21 cellular contexts compared by ENCODE assay signal in genomic region chr7:23115991-23116390, GRCh38. TPM values are rescaled to one million over a fixed set of nuclear protein-coding genes. Genes with fewer than 3 reads are reported as not detected.
DNase-seq lines count a peak whose midpoint lies in the region; TF ChIP-seq lines count a peak whose summit lies in the region.
"Had no signal": no experiment of that assay in that cellular context is flagged by ENCODE, and none has a peak within 500 bp of the region (broad histone marks: within the 10 kb centered on the region; RNA-seq: fewer than 3 reads in every experiment).

No MANE protein-coding gene starts in this region.

- peak overlapping the region in 3 of 5 experiments; percentile 28 to 55 (median 40) for H3K4me3 Mint-ChIP-seq in brain
- H3K4me3 Mint-ChIP-seq: CD8-positive, alpha-beta T cell; T-helper 2 cell treated with Interferon-gamma antibody and Interleukin-4, amounts not matched to agents 5 μg/mL and 100 μg/mL, for 36 hours had no signal

- TF ChIP-seq CTCF in brain (conservative IDR thresholded peaks at IDR 0.05) (no peak), tibial artery (IDR thresholded peaks at IDR 0.05) (no peak)

- H3K27me3 Mint-ChIP-seq in brain, result no peaks in the 10 kb centered on the region

- intact Hi-C loops in tibial artery (cut with DNase I; ENCODE audit: low total_unique reads), result no loop called here

- H3K9me3 Mint-ChIP-seq in brain, result no peaks in the 10 kb centered on the region
- H3K9me3 Mint-ChIP-seq: CD8-positive, alpha-beta T cell; T-helper 2 cell treated with Interferon-gamma antibody and Interleukin-4, amounts not matched to agents 5 μg/mL and 100 μg/mL, for 36 hours had no signal

- peak overlapping the region; percentile 3 to 92 (median 69) for H3K27ac Mint-ChIP-seq in brain
- H3K27ac Mint-ChIP-seq: CD8-positive, alpha-beta T cell; T-helper 2 cell treated with Interferon-gamma antibody and Interleukin-4, amounts not matched to agents 5 μg/mL and 100 μg/mL, for 36 hours had no signal

- H3K27ac ChIP-seq in HUES48 (ENCODE audit: low read depth, low read length) (peak overlapping the region; percentile 95), iPS-20b (ENCODE audit: low read length) (peak overlapping the region; percentile 80), tibial artery (no peak overlapping the region)
- H3K27ac ChIP-seq: breast epithelium, coronary artery, RWPE1, stomach had no signal

- peaks cover 82% of the 10 kb centered on the region for H3K4me1 Mint-ChIP-seq in brain

- H3K9me3 ChIP-seq in HUES48 (ENCODE audit: control insufficient read depth, insufficient read depth, low read length), result no peaks in the 10 kb centered on the region
- no peaks in the 10 kb centered on the region for H3K9me3 ChIP-seq in iPS-20b (ENCODE audit: insufficient read depth, low read depth, low read length)
- H3K9me3 ChIP-seq in tibial artery, result no peaks in the 10 kb centered on the region
- H3K9me3 ChIP-seq: breast epithelium, MG63, stomach had no signal

- peaks cover 26% of the 10 kb centered on the region for H3K36me3 Mint-ChIP-seq in brain

- H3K36me3 ChIP-seq in HUES48 (ENCODE audit: control insufficient read depth, insufficient read depth, low read length) (0 out of 2 replicates have a peak, but pooled peaks cover 5% of the 10 kb centered on the region), iPS-20b (ENCODE audit: insufficient read depth, low read depth, low read length) (peaks cover 14% of the 10 kb centered on the region; the same call in 1 of the 2 replicates), tibial artery (no peaks in the 10 kb centered on the region)
- H3K36me3 ChIP-seq: breast epithelium, MG63, stomach had no signal

- H3K9ac ChIP-seq in HUES48 (ENCODE audit: low read depth, low read length) (0 out of 2 replicates have a peak overlapping the region, but pooled peaks have one; percentile 4), iPS-20b (ENCODE audit: low read depth, low read length) (peak overlapping the region; percentile 59)

- DNase-seq in retina, result peak; percentile 29
- DNase-seq in HT-29 (ENCODE audit: low spot score), result no peak
- no peak for DNase-seq in tibial artery
- DNase-seq in NCI-H524 treated with DMSO at 0.1 percent for 48 hours (lab: John Stamatoyannopoulos, UW), result no peak
- no peak for DNase-seq in putamen (ENCODE audit: low spot score)
- DNase-seq: activated CD4-positive, alpha-beta T cell treated with anti-CD3 and anti-CD28 coated beads, Interleukin-2, amount 50 U/mL, for 4 hours; CD8-positive, alpha-beta T cell; MG63; NCI-H1417; NCI-H526 treated with DMSO at 0.1 percent for 48 hours; stimulated activated CD4-positive, alpha-beta T cell treated with anti-CD3 and anti-CD28 coated beads, Interleukin-12 subunit alpha, Interleukin-12 subunit beta, amount 100 ng/mL, for 4 hours; stomach; trophoblast cell had no signal

- H3K4me1 ChIP-seq in HUES48 (ENCODE audit: control insufficient read depth, insufficient read depth, low read length), result peaks cover 65% of the 10 kb centered on the region
- H3K4me1 ChIP-seq in iPS-20b (ENCODE audit: insufficient read depth, low read length), result peaks cover 59% of the 10 kb centered on the region
- H3K4me1 ChIP-seq in tibial artery, result peaks cover 0 to 4% (median 0%) of the 10 kb centered on the region in 4 donors
- H3K4me1 ChIP-seq: breast epithelium had no signal

- H3K27me3 ChIP-seq in HUES48 (ENCODE audit: control insufficient read depth, insufficient read depth, low read length), result no peaks in the 10 kb centered on the region
- no peaks in the 10 kb centered on the region for H3K27me3 ChIP-seq in iPS-20b (ENCODE audit: insufficient read depth, low read length)
- H3K27me3 ChIP-seq in tibial artery, result no peaks in the 10 kb centered on the region
- H3K27me3 ChIP-seq: breast epithelium, MG63, stomach had no signal

- H3K4me3 ChIP-seq in HUES48 (ENCODE audit: low read depth, low read length) (peak overlapping the region; percentile 0; the same call in 1 of the 2 replicates), iPS-20b (ENCODE audit: low read length) (peak overlapping the region; percentile 34; the same call in 1 of the 2 replicates), tibial artery (no peak overlapping the region)
- H3K4me3 ChIP-seq: breast epithelium, coronary artery, K562, MG63, stomach had no signal

RNA-seq across cellular contexts. Expression of gene KLHL7, which starts 10.4 kb away (rescaled TPM):
- 29.9 TPM for polyA plus RNA-seq in brain (ENCODE audit: insufficient read depth, low read depth, low replicate concordance)
- 13.0 and 29.9 TPM in 2 replicates for total RNA-seq in HT-29 (2014; rRNA removed; shearing (Covaris generic))

Comparison
In these comparisons a context has a peak if more than half of its experiments do, and no peak if none do; other contexts are left out.
1. H3K27ac ChIP-seq: peak in HUES48 (single experiment) and iPS-20b (single experiment); none in tibial artery (0 of 2).
2. H3K4me3 ChIP-seq: peak in HUES48 (single experiment) and iPS-20b (single experiment); none in tibial artery (0 of 2).